In the genomic region with DNA sequence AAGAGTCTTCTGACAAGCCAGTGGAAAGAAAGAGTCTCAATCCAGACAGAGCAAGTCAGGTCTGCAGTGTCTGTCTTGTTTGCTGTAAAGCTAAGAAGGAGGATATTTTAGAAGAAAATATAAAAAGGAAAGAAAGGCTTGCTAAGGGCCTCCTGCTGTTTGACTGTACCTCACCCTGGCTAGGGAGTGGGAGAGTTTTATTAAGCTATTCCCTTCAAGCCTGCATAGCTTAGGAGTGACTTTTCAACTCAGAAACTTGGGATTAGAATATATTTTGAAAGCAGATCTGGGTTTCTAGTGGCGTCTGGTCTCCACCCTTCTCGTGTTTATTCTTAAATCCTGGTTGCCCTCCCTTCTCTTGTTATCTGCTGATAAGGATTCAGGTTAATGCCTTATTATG, we compare ENCODE assay signal across 10 cellular contexts.
A peak's percentile ranks its signal among the peaks of the same experiment; 100 is the strongest.
DNase-seq lines count a peak whose midpoint lies in the region; ATAC-seq lines count a peak whose summit lies in the region.
"Had no signal": no experiment of that assay in that cellular context is flagged by ENCODE, and none has a peak within 500 bp of the region (broad histone marks: within the 10 kb centered on the region; RNA-seq: fewer than 3 reads in every experiment).

No MANE protein-coding gene starts in this region.

- CTCF ChIA-PET in activated CD4-positive, alpha-beta T cell treated with anti-CD3 and anti-CD28 coated beads, Interleukin-2, amount 10 ng/mL, durations not matched to agents 7 days and 5 days (lab: Charles Lee): interaction anchor here (2.6 kb wide), 1 partner anchor 13 kb away, joined by 14 read pairs; no protein-coding TSS in a partner anchor

- intact Hi-C loops in left colon (cut with DNase I, micrococcal nuclease): no loop called here

- no peak for DNase-seq in activated CD4-positive, alpha-beta T cell treated with anti-CD3 and anti-CD28 coated beads, Interleukin-2, amount 10 ng/mL, durations not matched to agents 7 days and 5 days
- no peak for DNase-seq in activated CD4-positive, alpha-beta T cell treated with anti-CD3 and anti-CD28 coated beads, Interleukin-2, amount 50 U/mL, for 4 hours
- DNase-seq in astrocyte of the hippocampus (ENCODE audit: low read depth, low spot score): peak; percentile 10
- DNase-seq in left colon: no peak
- DNase-seq in stimulated activated naive B cell treated with anti-CD40 and anti-IgM and Interleukin-4, amounts not matched to agents 10 μg/mL and 1 μg/mL and 100 μg/mL, for 72 hours: no peak
- DNase-seq in NCI-H1105 treated with DMSO at 0.1 percent for 48 hours (lab: John Stamatoyannopoulos, UW): no peak
- DNase-seq: GF-D8 had no signal

- H3K27ac Mint-ChIP-seq in activated CD4-positive, alpha-beta T cell treated with anti-CD3 and anti-CD28 coated beads, Interleukin-2, amount 10 ng/mL, durations not matched to agents 7 days and 5 days: peak overlapping the region; percentile 68
- peak overlapping the region; percentile 74 for H3K27ac Mint-ChIP-seq in stimulated activated naive B cell treated with anti-CD40 and anti-IgM and Interleukin-4, amounts not matched to agents 10 μg/mL and 1 μg/mL and 100 μg/mL, for 72 hours
- H3K27ac Mint-ChIP-seq: WTC11 had no signal

- peaks cover 11% of the 10 kb centered on the region for H3K4me1 Mint-ChIP-seq in activated CD4-positive, alpha-beta T cell treated with anti-CD3 and anti-CD28 coated beads, Interleukin-2, amount 10 ng/mL, durations not matched to agents 7 days and 5 days
- H3K4me1 Mint-ChIP-seq in stimulated activated naive B cell treated with anti-CD40 and anti-IgM and Interleukin-4, amounts not matched to agents 10 μg/mL and 1 μg/mL and 100 μg/mL, for 72 hours: peaks cover 21 to 40% of the 10 kb centered on the region in 2 donors

- peaks cover 4% of the 10 kb centered on the region for H3K36me3 Mint-ChIP-seq in activated CD4-positive, alpha-beta T cell treated with anti-CD3 and anti-CD28 coated beads, Interleukin-2, amount 10 ng/mL, durations not matched to agents 7 days and 5 days (ENCODE audit: low read depth)
- no peaks in the 10 kb centered on the region for H3K36me3 Mint-ChIP-seq in stimulated activated naive B cell treated with anti-CD40 and anti-IgM and Interleukin-4, amounts not matched to agents 10 μg/mL and 1 μg/mL and 100 μg/mL, for 72 hours

- no peak overlapping the region for H3K4me3 Mint-ChIP-seq in activated CD4-positive, alpha-beta T cell treated with anti-CD3 and anti-CD28 coated beads, Interleukin-2, amount 10 ng/mL, durations not matched to agents 7 days and 5 days
- H3K4me3 Mint-ChIP-seq in stimulated activated naive B cell treated with anti-CD40 and anti-IgM and Interleukin-4, amounts not matched to agents 10 μg/mL and 1 μg/mL and 100 μg/mL, for 72 hours: no peak overlapping the region
- H3K4me3 Mint-ChIP-seq: WTC11 had no signal

- ATAC-seq in left colon: peak; percentile 15
- no peak for ATAC-seq in stimulated activated naive B cell treated with anti-CD40 and anti-IgM and Interleukin-4, amounts not matched to agents 10 μg/mL and 1 μg/mL and 100 μg/mL, for 72 hours (replicated peaks)
- ATAC-seq in GM21529 (IDR thresholded peaks at IDR 0.05; ENCODE audit: unreplicated experiment): no peak
- ATAC-seq in GM21447 (IDR thresholded peaks at IDR 0.05; ENCODE audit: unreplicated experiment): no peak

- H3K9me3 Mint-ChIP-seq in activated CD4-positive, alpha-beta T cell treated with anti-CD3 and anti-CD28 coated beads, Interleukin-2, amount 10 ng/mL, durations not matched to agents 7 days and 5 days: peaks cover 19% of the 10 kb centered on the region
- H3K9me3 Mint-ChIP-seq in stimulated activated naive B cell treated with anti-CD40 and anti-IgM and Interleukin-4, amounts not matched to agents 10 μg/mL and 1 μg/mL and 100 μg/mL, for 72 hours: no peaks in the 10 kb centered on the region

- POLR2A ChIA-PET in activated CD4-positive, alpha-beta T cell treated with anti-CD3 and anti-CD28 coated beads, Interleukin-2, amount 10 ng/mL, durations not matched to agents 7 days and 5 days (lab: Charles Lee): no interaction called here

- peaks cover 3% of the 10 kb centered on the region for H3K27me3 Mint-ChIP-seq in activated CD4-positive, alpha-beta T cell treated with anti-CD3 and anti-CD28 coated beads, Interleukin-2, amount 10 ng/mL, durations not matched to agents 7 days and 5 days
- H3K27me3 Mint-ChIP-seq in stimulated activated naive B cell treated with anti-CD40 and anti-IgM and Interleukin-4, amounts not matched to agents 10 μg/mL and 1 μg/mL and 100 μg/mL, for 72 hours: no peaks in the 10 kb centered on the region
